ENCODE assay signal across 1 cellular context in the genomic region with DNA sequence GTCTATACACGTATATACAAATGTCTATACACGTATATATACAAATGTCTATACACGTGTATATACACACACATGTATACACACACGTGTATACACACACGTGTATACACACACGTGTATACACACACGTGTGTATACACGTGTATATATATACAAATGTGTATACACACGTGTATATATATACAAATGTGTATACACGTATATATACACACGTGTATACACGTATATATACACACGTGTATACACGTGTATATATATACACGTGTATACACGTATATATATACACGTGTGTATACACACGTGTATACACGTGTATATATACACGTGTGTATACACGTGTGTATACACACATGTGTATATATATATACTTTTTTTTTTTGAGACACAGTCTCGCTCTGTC.
TF ChIP-seq lines count a peak whose summit lies in the region.

No MANE protein-coding gene starts in this region.

TF ChIP-seq in K562, 482 proteins besides CTCF, POLR2A, EP300 and RAD21 (continued from another document and continues in another):
- TF ChIP-seq, protein P1, sequence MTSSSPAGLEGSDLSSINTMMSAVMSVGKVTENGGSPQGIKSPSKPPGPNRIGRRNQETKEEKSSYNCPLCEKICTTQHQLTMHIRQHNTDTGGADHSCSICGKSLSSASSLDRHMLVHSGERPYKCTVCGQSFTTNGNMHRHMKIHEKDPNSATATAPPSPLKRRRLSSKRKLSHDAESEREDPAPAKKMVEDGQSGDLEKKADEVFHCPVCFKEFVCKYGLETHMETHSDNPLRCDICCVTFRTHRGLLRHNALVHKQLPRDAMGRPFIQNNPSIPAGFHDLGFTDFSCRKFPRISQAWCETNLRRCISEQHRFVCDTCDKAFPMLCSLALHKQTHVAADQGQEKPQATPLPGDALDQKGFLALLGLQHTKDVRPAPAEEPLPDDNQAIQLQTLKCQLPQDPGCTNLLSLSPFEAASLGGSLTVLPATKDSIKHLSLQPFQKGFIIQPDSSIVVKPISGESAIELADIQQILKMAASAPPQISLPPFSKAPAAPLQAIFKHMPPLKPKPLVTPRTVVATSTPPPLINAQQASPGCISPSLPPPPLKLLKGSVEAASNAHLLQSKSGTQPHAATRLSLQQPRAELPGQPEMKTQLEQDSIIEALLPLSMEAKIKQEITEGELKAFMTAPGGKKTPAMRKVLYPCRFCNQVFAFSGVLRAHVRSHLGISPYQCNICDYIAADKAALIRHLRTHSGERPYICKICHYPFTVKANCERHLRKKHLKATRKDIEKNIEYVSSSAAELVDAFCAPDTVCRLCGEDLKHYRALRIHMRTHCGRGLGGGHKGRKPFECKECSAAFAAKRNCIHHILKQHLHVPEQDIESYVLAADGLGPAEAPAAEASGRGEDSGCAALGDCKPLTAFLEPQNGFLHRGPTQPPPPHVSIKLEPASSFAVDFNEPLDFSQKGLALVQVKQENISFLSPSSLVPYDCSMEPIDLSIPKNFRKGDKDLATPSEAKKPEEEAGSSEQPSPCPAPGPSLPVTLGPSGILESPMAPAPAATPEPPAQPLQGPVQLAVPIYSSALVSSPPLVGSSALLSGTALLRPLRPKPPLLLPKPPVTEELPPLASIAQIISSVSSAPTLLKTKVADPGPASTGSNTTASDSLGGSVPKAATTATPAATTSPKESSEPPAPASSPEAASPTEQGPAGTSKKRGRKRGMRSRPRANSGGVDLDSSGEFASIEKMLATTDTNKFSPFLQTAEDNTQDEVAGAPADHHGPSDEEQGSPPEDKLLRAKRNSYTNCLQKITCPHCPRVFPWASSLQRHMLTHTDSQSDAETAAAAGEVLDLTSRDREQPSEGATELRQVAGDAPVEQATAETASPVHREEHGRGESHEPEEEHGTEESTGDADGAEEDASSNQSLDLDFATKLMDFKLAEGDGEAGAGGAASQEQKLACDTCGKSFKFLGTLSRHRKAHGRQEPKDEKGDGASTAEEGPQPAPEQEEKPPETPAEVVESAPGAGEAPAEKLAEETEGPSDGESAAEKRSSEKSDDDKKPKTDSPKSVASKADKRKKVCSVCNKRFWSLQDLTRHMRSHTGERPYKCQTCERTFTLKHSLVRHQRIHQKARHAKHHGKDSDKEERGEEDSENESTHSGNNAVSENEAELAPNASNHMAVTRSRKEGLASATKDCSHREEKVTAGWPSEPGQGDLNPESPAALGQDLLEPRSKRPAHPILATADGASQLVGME (CRISPR knock-in tag; IDR thresholded peaks at IDR 0.05) = peak; percentile 41; the same call in 1 of the 2 replicates
- TF ChIP-seq ZNF764 (CRISPR knock-in tag; IDR thresholded peaks at IDR 0.05; ENCODE audit: low read depth) (no peak), HDAC1 (IDR thresholded peaks at IDR 0.05) (no peak), NEUROD1 (IDR thresholded peaks at IDR 0.05; ENCODE audit: borderline replicate concordance, low read depth, low read length, partially characterized antibody) (no peak), FOXK2 (conservative IDR thresholded peaks at IDR 0.05 in 1 of 2, IDR thresholded peaks at IDR 0.05 in 1 of 2; ENCODE audit: low read depth in 2 of 2) (no peak), RCOR1 (IDR thresholded peaks at IDR 0.05; ENCODE audit: borderline replicate concordance in 1 of 2, low read depth in 2 of 2, low read length in 2 of 2) (no peak), NCOA1 (IDR thresholded peaks at IDR 0.05; ENCODE audit: low read depth) (no peak), CCNT2 (IDR thresholded peaks at IDR 0.05; ENCODE audit: borderline replicate concordance, extremely low read depth, insufficient read length, low read depth, low read length) (no peak), NFIX (CRISPR knock-in tag; IDR thresholded peaks at IDR 0.05; ENCODE audit: low read depth) (peak; percentile 75), ETV1 (tag; conservative IDR thresholded peaks at IDR 0.05; ENCODE audit: low read depth) (no peak), ZNF12 (CRISPR knock-in tag; IDR thresholded peaks at IDR 0.05) (no peak), SP2 (IDR thresholded peaks at IDR 0.05; ENCODE audit: extremely low read depth, low read depth, low read length, poor library complexity, severe bottlenecking) (no peak), ZNF583 (CRISPR knock-in tag; IDR thresholded peaks at IDR 0.05) (no peak), EWSR1 (IDR thresholded peaks at IDR 0.05; ENCODE audit: borderline replicate concordance, low read depth, partially characterized antibody) (no peak), TARDBP (IDR thresholded peaks at IDR 0.05) (no peak), RBM22 (IDR thresholded peaks at IDR 0.05; ENCODE audit: low read depth, low read length, poor library complexity, severe bottlenecking) (no peak), ZSCAN32 (CRISPR knock-in tag; IDR thresholded peaks at IDR 0.05) (no peak), ZKSCAN8 (CRISPR knock-in tag; IDR thresholded peaks at IDR 0.05) (no peak), MCM3 (IDR thresholded peaks at IDR 0.05) (no peak), ZNF76 (CRISPR knock-in tag; IDR thresholded peaks at IDR 0.05; ENCODE audit: borderline replicate concordance) (peak; percentile 61; the same call in 1 of the 2 replicates), MCM7 (IDR thresholded peaks at IDR 0.05) (no peak), SMAD4 (CRISPR knock-in tag; conservative IDR thresholded peaks at IDR 0.05) (no peak), ZNF79 (CRISPR knock-in tag; IDR thresholded peaks at IDR 0.05; ENCODE audit: low read depth) (peak; percentile 63; the same call in 1 of the 2 replicates), KDM5B (IDR thresholded peaks at IDR 0.05; ENCODE audit: insufficient replicate concordance, low read depth, low read length) (no peak), SP1 (CRISPR knock-in tag; IDR thresholded peaks at IDR 0.05) (no peak), ZNF507 (tag; conservative IDR thresholded peaks at IDR 0.05) (no peak)
- TF ChIP-seq, protein P2, sequence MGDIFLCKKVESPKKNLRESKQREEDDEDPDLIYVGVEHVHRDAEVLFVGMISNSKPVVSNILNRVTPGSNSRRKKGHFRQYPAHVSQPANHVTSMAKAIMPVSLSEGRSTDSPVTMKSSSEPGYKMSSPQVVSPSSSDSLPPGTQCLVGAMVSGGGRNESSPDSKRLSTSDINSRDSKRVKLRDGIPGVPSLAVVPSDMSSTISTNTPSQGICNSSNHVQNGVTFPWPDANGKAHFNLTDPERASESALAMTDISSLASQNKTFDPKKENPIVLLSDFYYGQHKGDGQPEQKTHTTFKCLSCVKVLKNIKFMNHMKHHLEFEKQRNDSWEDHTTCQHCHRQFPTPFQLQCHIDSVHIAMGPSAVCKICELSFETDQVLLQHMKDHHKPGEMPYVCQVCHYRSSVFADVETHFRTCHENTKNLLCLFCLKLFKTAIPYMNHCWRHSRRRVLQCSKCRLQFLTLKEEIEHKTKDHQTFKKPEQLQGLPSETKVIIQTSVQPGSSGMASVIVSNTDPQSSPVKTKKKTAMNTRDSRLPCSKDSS (IDR thresholded peaks at IDR 0.05; ENCODE audit: low read depth, partially characterized antibody) = no peak
- TF ChIP-seq, protein P3, sequence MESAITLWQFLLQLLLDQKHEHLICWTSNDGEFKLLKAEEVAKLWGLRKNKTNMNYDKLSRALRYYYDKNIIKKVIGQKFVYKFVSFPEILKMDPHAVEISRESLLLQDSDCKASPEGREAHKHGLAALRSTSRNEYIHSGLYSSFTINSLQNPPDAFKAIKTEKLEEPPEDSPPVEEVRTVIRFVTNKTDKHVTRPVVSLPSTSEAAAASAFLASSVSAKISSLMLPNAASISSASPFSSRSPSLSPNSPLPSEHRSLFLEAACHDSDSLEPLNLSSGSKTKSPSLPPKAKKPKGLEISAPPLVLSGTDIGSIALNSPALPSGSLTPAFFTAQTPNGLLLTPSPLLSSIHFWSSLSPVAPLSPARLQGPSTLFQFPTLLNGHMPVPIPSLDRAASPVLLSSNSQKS (CRISPR knock-in tag; IDR thresholded peaks at IDR 0.05) = no peak
- TF ChIP-seq, protein P4, sequence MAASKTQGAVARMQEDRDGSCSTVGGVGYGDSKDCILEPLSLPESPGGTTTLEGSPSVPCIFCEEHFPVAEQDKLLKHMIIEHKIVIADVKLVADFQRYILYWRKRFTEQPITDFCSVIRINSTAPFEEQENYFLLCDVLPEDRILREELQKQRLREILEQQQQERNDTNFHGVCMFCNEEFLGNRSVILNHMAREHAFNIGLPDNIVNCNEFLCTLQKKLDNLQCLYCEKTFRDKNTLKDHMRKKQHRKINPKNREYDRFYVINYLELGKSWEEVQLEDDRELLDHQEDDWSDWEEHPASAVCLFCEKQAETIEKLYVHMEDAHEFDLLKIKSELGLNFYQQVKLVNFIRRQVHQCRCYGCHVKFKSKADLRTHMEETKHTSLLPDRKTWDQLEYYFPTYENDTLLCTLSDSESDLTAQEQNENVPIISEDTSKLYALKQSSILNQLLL (CRISPR knock-in tag; IDR thresholded peaks at IDR 0.05; ENCODE audit: borderline replicate concordance) = peak; percentile 67; the same call in 1 of the 2 replicates
- TF ChIP-seq, protein P5, sequence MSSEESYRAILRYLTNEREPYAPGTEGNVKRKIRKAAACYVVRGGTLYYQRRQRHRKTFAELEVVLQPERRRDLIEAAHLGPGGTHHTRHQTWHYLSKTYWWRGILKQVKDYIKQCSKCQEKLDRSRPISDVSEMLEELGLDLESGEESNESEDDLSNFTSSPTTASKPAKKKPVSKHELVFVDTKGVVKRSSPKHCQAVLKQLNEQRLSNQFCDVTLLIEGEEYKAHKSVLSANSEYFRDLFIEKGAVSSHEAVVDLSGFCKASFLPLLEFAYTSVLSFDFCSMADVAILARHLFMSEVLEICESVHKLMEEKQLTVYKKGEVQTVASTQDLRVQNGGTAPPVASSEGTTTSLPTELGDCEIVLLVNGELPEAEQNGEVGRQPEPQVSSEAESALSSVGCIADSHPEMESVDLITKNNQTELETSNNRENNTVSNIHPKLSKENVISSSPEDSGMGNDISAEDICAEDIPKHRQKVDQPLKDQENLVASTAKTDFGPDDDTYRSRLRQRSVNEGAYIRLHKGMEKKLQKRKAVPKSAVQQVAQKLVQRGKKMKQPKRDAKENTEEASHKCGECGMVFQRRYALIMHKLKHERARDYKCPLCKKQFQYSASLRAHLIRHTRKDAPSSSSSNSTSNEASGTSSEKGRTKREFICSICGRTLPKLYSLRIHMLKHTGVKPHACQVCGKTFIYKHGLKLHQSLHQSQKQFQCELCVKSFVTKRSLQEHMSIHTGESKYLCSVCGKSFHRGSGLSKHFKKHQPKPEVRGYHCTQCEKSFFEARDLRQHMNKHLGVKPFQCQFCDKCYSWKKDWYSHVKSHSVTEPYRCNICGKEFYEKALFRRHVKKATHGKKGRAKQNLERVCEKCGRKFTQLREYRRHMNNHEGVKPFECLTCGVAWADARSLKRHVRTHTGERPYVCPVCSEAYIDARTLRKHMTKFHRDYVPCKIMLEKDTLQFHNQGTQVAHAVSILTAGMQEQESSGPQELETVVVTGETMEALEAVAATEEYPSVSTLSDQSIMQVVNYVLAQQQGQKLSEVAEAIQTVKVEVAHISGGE (CRISPR knock-in tag; IDR thresholded peaks at IDR 0.05) = peak in 1 of 3 experiments; percentile 66; a peak in 2 of 6 replicates
- TF ChIP-seq, protein P6, sequence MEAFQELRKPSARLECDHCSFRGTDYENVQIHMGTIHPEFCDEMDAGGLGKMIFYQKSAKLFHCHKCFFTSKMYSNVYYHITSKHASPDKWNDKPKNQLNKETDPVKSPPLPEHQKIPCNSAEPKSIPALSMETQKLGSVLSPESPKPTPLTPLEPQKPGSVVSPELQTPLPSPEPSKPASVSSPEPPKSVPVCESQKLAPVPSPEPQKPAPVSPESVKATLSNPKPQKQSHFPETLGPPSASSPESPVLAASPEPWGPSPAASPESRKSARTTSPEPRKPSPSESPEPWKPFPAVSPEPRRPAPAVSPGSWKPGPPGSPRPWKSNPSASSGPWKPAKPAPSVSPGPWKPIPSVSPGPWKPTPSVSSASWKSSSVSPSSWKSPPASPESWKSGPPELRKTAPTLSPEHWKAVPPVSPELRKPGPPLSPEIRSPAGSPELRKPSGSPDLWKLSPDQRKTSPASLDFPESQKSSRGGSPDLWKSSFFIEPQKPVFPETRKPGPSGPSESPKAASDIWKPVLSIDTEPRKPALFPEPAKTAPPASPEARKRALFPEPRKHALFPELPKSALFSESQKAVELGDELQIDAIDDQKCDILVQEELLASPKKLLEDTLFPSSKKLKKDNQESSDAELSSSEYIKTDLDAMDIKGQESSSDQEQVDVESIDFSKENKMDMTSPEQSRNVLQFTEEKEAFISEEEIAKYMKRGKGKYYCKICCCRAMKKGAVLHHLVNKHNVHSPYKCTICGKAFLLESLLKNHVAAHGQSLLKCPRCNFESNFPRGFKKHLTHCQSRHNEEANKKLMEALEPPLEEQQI (IDR thresholded peaks at IDR 0.05) = no peak
- TF ChIP-seq, protein P7, sequence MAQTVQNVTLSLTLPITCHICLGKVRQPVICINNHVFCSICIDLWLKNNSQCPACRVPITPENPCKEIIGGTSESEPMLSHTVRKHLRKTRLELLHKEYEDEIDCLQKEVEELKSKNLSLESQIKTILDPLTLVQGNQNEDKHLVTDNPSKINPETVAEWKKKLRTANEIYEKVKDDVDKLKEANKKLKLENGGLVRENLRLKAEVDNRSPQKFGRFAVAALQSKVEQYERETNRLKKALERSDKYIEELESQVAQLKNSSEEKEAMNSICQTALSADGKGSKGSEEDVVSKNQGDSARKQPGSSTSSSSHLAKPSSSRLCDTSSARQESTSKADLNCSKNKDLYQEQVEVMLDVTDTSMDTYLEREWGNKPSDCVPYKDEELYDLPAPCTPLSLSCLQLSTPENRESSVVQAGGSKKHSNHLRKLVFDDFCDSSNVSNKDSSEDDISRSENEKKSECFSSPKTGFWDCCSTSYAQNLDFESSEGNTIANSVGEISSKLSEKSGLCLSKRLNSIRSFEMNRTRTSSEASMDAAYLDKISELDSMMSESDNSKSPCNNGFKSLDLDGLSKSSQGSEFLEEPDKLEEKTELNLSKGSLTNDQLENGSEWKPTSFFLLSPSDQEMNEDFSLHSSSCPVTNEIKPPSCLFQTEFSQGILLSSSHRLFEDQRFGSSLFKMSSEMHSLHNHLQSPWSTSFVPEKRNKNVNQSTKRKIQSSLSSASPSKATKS (CRISPR knock-in tag; IDR thresholded peaks at IDR 0.05) = no peak
- TF ChIP-seq, protein P8, sequence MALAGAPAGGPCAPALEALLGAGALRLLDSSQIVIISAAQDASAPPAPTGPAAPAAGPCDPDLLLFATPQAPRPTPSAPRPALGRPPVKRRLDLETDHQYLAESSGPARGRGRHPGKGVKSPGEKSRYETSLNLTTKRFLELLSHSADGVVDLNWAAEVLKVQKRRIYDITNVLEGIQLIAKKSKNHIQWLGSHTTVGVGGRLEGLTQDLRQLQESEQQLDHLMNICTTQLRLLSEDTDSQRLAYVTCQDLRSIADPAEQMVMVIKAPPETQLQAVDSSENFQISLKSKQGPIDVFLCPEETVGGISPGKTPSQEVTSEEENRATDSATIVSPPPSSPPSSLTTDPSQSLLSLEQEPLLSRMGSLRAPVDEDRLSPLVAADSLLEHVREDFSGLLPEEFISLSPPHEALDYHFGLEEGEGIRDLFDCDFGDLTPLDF (CRISPR knock-in tag; IDR thresholded peaks at IDR 0.05) = no peak
